Comparison of ENCODE assay signal across 1 cellular context in the genomic region with DNA sequence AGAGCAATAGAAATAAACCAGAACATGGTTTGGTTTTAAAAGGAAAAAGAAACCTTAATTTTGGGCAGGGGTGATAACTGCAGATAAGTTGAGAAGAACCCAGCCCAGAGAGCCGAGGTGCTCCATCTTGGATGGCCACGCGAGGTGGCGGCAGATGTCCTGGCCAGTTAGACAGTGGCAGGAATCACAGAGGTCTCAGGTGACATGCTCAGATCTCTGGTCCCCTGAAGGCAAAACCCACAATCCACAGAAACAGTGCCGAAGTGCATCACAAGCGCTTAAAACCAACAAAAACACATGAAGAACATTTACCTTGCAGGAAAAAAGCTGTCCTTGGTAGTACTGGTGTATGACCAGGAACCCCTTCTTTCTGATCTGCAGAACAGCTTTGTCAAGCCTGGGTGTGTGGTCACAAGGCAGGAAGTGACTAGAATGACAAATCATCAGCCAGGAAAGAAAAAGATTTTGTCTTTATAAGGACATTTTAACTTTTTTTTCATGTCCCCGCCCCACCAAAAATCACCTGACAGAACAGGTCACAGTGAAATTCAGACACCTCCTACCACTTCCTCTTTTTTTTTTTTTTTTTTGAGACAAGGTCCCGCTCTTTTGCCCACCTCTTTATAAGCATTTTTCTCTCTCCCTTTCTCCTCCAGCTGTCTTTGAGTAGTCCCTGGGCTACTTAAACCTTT.
TF ChIP-seq lines count a peak whose summit lies in the region.

A gene with protein sequence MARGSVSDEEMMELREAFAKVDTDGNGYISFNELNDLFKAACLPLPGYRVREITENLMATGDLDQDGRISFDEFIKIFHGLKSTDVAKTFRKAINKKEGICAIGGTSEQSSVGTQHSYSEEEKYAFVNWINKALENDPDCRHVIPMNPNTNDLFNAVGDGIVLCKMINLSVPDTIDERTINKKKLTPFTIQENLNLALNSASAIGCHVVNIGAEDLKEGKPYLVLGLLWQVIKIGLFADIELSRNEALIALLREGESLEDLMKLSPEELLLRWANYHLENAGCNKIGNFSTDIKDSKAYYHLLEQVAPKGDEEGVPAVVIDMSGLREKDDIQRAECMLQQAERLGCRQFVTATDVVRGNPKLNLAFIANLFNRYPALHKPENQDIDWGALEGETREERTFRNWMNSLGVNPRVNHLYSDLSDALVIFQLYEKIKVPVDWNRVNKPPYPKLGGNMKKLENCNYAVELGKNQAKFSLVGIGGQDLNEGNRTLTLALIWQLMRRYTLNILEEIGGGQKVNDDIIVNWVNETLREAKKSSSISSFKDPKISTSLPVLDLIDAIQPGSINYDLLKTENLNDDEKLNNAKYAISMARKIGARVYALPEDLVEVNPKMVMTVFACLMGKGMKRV (minus strand): TSS at position 379 of the 692 bp plus-strand sequence. CDS start 22,515 bp downstream, outside the sequence.

TF ChIP-seq in H1, 55 proteins besides CTCF, POLR2A, EP300 and RAD21 (continued from another document):
- TF ChIP-seq, protein P1, sequence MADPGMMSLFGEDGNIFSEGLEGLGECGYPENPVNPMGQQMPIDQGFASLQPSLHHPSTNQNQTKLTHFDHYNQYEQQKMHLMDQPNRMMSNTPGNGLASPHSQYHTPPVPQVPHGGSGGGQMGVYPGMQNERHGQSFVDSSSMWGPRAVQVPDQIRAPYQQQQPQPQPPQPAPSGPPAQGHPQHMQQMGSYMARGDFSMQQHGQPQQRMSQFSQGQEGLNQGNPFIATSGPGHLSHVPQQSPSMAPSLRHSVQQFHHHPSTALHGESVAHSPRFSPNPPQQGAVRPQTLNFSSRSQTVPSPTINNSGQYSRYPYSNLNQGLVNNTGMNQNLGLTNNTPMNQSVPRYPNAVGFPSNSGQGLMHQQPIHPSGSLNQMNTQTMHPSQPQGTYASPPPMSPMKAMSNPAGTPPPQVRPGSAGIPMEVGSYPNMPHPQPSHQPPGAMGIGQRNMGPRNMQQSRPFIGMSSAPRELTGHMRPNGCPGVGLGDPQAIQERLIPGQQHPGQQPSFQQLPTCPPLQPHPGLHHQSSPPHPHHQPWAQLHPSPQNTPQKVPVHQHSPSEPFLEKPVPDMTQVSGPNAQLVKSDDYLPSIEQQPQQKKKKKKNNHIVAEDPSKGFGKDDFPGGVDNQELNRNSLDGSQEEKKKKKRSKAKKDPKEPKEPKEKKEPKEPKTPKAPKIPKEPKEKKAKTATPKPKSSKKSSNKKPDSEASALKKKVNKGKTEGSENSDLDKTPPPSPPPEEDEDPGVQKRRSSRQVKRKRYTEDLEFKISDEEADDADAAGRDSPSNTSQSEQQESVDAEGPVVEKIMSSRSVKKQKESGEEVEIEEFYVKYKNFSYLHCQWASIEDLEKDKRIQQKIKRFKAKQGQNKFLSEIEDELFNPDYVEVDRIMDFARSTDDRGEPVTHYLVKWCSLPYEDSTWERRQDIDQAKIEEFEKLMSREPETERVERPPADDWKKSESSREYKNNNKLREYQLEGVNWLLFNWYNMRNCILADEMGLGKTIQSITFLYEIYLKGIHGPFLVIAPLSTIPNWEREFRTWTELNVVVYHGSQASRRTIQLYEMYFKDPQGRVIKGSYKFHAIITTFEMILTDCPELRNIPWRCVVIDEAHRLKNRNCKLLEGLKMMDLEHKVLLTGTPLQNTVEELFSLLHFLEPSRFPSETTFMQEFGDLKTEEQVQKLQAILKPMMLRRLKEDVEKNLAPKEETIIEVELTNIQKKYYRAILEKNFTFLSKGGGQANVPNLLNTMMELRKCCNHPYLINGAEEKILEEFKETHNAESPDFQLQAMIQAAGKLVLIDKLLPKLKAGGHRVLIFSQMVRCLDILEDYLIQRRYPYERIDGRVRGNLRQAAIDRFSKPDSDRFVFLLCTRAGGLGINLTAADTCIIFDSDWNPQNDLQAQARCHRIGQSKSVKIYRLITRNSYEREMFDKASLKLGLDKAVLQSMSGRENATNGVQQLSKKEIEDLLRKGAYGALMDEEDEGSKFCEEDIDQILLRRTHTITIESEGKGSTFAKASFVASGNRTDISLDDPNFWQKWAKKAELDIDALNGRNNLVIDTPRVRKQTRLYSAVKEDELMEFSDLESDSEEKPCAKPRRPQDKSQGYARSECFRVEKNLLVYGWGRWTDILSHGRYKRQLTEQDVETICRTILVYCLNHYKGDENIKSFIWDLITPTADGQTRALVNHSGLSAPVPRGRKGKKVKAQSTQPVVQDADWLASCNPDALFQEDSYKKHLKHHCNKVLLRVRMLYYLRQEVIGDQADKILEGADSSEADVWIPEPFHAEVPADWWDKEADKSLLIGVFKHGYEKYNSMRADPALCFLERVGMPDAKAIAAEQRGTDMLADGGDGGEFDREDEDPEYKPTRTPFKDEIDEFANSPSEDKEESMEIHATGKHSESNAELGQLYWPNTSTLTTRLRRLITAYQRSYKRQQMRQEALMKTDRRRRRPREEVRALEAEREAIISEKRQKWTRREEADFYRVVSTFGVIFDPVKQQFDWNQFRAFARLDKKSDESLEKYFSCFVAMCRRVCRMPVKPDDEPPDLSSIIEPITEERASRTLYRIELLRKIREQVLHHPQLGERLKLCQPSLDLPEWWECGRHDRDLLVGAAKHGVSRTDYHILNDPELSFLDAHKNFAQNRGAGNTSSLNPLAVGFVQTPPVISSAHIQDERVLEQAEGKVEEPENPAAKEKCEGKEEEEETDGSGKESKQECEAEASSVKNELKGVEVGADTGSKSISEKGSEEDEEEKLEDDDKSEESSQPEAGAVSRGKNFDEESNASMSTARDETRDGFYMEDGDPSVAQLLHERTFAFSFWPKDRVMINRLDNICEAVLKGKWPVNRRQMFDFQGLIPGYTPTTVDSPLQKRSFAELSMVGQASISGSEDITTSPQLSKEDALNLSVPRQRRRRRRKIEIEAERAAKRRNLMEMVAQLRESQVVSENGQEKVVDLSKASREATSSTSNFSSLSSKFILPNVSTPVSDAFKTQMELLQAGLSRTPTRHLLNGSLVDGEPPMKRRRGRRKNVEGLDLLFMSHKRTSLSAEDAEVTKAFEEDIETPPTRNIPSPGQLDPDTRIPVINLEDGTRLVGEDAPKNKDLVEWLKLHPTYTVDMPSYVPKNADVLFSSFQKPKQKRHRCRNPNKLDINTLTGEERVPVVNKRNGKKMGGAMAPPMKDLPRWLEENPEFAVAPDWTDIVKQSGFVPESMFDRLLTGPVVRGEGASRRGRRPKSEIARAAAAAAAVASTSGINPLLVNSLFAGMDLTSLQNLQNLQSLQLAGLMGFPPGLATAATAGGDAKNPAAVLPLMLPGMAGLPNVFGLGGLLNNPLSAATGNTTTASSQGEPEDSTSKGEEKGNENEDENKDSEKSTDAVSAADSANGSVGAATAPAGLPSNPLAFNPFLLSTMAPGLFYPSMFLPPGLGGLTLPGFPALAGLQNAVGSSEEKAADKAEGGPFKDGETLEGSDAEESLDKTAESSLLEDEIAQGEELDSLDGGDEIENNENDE (IDR thresholded peaks at IDR 0.05; ENCODE audit: insufficient replicate concordance, low read length), result no peak
- TF ChIP-seq SUZ12 (IDR thresholded peaks at IDR 0.05; ENCODE audit: low read length), result no peak
- TF ChIP-seq KDM1A (IDR thresholded peaks at IDR 0.05; ENCODE audit: borderline replicate concordance, low read length), result no peak
- TF ChIP-seq EZH2 (IDR thresholded peaks at IDR 0.05; ENCODE audit: low read depth, low read length, severe bottlenecking), result no peak
- no peak for TF ChIP-seq YY1 (IDR thresholded peaks at IDR 0.05; ENCODE audit: low read depth, low read length)
